In the genomic region with DNA sequence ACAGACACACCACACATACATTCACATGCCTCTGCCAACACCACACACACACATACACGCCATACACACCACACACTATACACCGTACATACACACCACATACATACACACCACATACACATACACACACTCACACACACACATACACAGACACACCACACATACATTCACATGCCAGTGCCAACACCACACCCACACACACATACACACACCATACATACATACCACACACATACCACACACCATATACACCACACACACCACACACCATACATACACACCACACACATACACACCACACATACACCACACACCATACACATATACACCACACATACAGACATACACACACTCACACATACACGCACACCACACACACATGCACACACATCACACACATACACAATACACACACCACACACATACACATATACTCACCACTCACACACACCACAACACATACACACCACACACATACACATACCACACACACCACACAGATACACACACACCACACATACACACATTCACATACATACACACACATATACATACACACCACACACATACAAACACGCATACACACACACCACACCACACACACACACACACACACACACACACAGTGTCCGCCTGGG, we compare ENCODE assay signal across 1 cellular context.
TF ChIP-seq lines count a peak whose summit lies in the region.

No MANE protein-coding gene starts in this region.

TF ChIP-seq in HCT116, 20 proteins besides CTCF, POLR2A, EP300 and RAD21:
- TF ChIP-seq ELF1 (IDR thresholded peaks at IDR 0.05; ENCODE audit: borderline replicate concordance, low read depth) (no peak), SP1 (IDR thresholded peaks at IDR 0.05; ENCODE audit: low read depth) (no peak), TCF7L2 (IDR thresholded peaks at IDR 0.05; ENCODE audit: borderline replicate concordance, extremely low read depth, insufficient read depth, insufficient read length) (no peak), CBX3 (IDR thresholded peaks at IDR 0.05; ENCODE audit: low read depth) (no peak), JUND (IDR thresholded peaks at IDR 0.05) (no peak), FOSL1 (IDR thresholded peaks at IDR 0.05; ENCODE audit: low read depth) (no peak), YY1 (IDR thresholded peaks at IDR 0.05; ENCODE audit: extremely low read depth, insufficient replicate concordance, low read depth, low read length) (no peak), EZH2phosphoT487 (IDR thresholded peaks at IDR 0.05; ENCODE audit: borderline replicate concordance) (no peak)
- TF ChIP-seq, protein P1, sequence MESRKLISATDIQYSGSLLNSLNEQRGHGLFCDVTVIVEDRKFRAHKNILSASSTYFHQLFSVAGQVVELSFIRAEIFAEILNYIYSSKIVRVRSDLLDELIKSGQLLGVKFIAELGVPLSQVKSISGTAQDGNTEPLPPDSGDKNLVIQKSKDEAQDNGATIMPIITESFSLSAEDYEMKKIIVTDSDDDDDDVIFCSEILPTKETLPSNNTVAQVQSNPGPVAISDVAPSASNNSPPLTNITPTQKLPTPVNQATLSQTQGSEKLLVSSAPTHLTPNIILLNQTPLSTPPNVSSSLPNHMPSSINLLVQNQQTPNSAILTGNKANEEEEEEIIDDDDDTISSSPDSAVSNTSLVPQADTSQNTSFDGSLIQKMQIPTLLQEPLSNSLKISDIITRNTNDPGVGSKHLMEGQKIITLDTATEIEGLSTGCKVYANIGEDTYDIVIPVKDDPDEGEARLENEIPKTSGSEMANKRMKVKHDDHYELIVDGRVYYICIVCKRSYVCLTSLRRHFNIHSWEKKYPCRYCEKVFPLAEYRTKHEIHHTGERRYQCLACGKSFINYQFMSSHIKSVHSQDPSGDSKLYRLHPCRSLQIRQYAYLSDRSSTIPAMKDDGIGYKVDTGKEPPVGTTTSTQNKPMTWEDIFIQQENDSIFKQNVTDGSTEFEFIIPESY (IDR thresholded peaks at IDR 0.05; ENCODE audit: extremely low read depth, insufficient replicate concordance, low read length) = no peak
TF ChIP-seq in HCT116: peak in this region for 0.
